1 cellular context compared by ENCODE assay signal in the genomic region with DNA sequence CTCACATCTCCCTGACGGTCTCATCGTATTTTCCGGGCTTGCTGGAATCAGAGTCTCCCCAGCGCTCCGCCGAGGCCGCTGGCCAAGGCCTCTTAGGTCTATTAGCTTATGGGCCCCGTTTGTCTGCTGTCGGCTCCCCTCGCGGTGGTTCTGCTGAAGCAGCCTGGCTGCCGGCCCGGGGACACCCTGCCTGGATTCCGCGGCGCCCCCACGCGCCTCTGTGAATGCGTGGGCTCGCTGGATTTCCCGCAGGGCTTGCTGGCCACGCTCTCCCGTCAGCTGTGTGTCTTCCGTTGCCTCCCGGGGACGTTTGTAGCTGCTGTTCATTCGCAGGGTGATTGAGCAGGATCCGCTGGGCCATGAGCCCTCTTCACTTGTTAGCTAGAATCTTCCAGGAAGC.
TF ChIP-seq lines count a peak whose summit lies in the region.

No MANE protein-coding gene starts in this region.

TF ChIP-seq in GM23338, 12 proteins besides CTCF, POLR2A, EP300 and RAD21 (continued from another document):
- TF ChIP-seq, protein P1, sequence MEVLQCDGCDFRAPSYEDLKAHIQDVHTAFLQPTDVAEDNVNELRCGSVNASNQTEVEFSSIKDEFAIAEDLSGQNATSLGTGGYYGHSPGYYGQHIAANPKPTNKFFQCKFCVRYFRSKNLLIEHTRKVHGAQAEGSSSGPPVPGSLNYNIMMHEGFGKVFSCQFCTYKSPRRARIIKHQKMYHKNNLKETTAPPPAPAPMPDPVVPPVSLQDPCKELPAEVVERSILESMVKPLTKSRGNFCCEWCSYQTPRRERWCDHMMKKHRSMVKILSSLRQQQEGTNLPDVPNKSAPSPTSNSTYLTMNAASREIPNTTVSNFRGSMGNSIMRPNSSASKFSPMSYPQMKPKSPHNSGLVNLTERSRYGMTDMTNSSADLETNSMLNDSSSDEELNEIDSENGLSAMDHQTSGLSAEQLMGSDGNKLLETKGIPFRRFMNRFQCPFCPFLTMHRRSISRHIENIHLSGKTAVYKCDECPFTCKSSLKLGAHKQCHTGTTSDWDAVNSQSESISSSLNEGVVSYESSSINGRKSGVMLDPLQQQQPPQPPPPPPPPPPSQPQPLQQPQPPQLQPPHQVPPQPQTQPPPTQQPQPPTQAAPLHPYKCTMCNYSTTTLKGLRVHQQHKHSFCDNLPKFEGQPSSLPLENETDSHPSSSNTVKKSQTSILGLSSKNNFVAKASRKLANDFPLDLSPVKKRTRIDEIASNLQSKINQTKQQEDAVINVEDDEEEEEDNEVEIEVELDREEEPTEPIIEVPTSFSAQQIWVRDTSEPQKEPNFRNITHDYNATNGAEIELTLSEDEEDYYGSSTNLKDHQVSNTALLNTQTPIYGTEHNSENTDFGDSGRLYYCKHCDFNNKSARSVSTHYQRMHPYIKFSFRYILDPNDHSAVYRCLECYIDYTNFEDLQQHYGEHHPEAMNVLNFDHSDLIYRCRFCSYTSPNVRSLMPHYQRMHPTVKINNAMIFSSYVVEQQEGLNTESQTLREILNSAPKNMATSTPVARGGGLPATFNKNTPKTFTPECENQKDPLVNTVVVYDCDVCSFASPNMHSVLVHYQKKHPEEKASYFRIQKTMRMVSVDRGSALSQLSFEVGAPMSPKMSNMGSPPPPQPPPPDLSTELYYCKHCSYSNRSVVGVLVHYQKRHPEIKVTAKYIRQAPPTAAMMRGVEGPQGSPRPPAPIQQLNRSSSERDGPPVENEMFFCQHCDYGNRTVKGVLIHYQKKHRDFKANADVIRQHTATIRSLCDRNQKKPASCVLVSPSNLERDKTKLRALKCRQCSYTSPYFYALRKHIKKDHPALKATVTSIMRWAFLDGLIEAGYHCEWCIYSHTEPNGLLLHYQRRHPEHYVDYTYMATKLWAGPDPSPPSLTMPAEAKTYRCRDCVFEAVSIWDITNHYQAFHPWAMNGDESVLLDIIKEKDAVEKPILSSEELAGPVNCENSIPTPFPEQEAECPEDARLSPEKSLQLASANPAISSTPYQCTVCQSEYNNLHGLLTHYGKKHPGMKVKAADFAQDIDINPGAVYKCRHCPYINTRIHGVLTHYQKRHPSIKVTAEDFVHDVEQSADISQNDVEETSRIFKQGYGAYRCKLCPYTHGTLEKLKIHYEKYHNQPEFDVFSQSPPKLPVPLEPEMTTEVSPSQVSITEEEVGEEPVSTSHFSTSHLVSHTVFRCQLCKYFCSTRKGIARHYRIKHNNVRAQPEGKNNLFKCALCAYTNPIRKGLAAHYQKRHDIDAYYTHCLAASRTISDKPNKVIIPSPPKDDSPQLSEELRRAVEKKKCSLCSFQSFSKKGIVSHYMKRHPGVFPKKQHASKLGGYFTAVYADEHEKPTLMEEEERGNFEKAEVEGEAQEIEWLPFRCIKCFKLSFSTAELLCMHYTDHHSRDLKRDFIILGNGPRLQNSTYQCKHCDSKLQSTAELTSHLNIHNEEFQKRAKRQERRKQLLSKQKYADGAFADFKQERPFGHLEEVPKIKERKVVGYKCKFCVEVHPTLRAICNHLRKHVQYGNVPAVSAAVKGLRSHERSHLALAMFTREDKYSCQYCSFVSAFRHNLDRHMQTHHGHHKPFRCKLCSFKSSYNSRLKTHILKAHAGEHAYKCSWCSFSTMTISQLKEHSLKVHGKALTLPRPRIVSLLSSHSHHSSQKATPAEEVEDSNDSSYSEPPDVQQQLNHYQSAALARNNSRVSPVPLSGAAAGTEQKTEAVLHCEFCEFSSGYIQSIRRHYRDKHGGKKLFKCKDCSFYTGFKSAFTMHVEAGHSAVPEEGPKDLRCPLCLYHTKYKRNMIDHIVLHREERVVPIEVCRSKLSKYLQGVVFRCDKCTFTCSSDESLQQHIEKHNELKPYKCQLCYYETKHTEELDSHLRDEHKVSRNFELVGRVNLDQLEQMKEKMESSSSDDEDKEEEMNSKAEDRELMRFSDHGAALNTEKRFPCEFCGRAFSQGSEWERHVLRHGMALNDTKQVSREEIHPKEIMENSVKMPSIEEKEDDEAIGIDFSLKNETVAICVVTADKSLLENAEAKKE (CRISPR knock-in tag; IDR thresholded peaks at IDR 0.05) = no peak
- no peak for TF ChIP-seq STAT1 (IDR thresholded peaks at IDR 0.05; ENCODE audit: unreplicated experiment)
- TF ChIP-seq NANOG (IDR thresholded peaks at IDR 0.05; ENCODE audit: borderline replicate concordance) = no peak
- no peak for TF ChIP-seq ZNF331 (CRISPR knock-in tag; IDR thresholded peaks at IDR 0.05; ENCODE audit: low read depth)
- no peak for TF ChIP-seq POLR2AphosphoS5 (IDR thresholded peaks at IDR 0.05; ENCODE audit: low read depth)
- TF ChIP-seq JUNB (IDR thresholded peaks at IDR 0.05; ENCODE audit: unreplicated experiment) = no peak
- no peak for TF ChIP-seq EZH2 (IDR thresholded peaks at IDR 0.05; ENCODE audit: low read depth, unreplicated experiment)
